Comparison of ENCODE assay signal across 9 cellular contexts in the genomic region with DNA sequence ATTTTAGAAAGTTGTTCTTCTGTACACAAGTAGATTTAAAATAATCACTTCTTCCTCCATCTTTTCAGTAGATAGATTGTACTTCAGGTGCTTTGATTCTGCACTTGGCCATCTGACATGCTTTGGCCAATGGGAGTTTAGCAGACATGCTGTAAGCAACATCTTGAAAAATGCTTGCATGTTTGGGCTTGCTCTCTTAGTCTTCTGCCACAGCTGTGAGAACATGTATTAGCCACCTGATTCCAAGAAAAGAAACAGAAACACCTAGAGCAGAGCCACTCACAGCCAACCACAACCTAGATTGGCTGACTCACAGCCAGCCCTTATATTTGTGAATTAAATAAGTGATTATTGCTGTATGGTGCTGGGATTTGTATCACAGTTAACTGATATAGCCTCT.
A peak's percentile ranks its signal among the peaks of the same experiment; 100 is the strongest.
DNase-seq lines count a peak whose midpoint lies in the region; ATAC-seq and TF ChIP-seq lines count a peak whose summit lies in the region.
"Had no signal": no experiment of that assay in that cellular context is flagged by ENCODE, and none has a peak within 500 bp of the region (broad histone marks: within the 10 kb centered on the region; RNA-seq: fewer than 3 reads in every experiment).

No MANE protein-coding gene starts in this region.

- no peaks in the 10 kb centered on the region for H4K20me1 ChIP-seq in Loucy (ENCODE audit: insufficient read depth, low read length, poor library complexity, severe bottlenecking)

- H3K36me3 ChIP-seq in GM06990 (ENCODE audit: control insufficient read depth, insufficient read depth, low read length) (no peaks in the 10 kb centered on the region), Loucy (ENCODE audit: insufficient read depth, low read length) (no peaks in the 10 kb centered on the region), neuronal stem cell (replicated peaks in 1 of 2; ENCODE audit: control insufficient read depth in 2 of 2, insufficient read depth in 2 of 2, low read length in 2 of 2) (no peaks in the 10 kb centered on the region), gastroesophageal sphincter (no peaks in the 10 kb centered on the region), trophoblast cell (ENCODE audit: control insufficient read depth in 1 of 2, insufficient read depth in 2 of 2, low read length in 2 of 2) (no peaks in the 10 kb centered on the region)

- H4K91ac ChIP-seq in neuronal stem cell (ENCODE audit: low read depth, low read length, poor library complexity) (no peak overlapping the region), trophoblast cell (ENCODE audit: low read depth, low read length) (no peak overlapping the region)

- H3K4me3 ChIP-seq in GM06990 (replicated peaks; ENCODE audit: low read depth, low read length) = no peak overlapping the region
- H3K4me3 ChIP-seq in Loucy (ENCODE audit: low read length, poor library complexity, severe bottlenecking) = no peak overlapping the region
- no peak overlapping the region for H3K4me3 ChIP-seq in neuronal stem cell (ENCODE audit: low read length in 2 of 2)
- H3K4me3 ChIP-seq in gastroesophageal sphincter = no peak overlapping the region
- no peak overlapping the region for H3K4me3 ChIP-seq in trophoblast cell (ENCODE audit: low read depth, low read length)

- TF ChIP-seq CTCF in GM06990 (IDR thresholded peaks at IDR 0.05; ENCODE audit: insufficient read depth, low read length, poor library complexity, severe bottlenecking) = no peak
- no peak for TF ChIP-seq CTCF in Loucy (conservative IDR thresholded peaks at IDR 0.05; ENCODE audit: low read length)
- no peak for TF ChIP-seq CTCF in gastroesophageal sphincter (IDR thresholded peaks at IDR 0.05)

- DNase-seq in GM06990 (ENCODE audit: extremely low read depth, insufficient read length) (peak; percentile 11), GM19240 (ENCODE audit: insufficient read length, low spot score) (peak; percentile 7), neuronal stem cell (ENCODE audit: low spot score) (no peak), trophoblast cell (no peak), NCI-H2081 treated with DMSO at 0.1 percent for 48 hours (lab: John Stamatoyannopoulos, UW) (no peak)
- DNase-seq: activated CD8-positive, alpha-beta memory T cell treated with anti-CD3 and anti-CD28 coated beads, Interleukin-2, amount 50 U/mL, for 48 hours had no signal

- ATAC-seq in HG02852 (IDR thresholded peaks at IDR 0.05; ENCODE audit: unreplicated experiment) (peak; percentile 94), gastroesophageal sphincter (no peak)

- H2BK5ac ChIP-seq in neuronal stem cell (ENCODE audit: low read length) = no peak overlapping the region
- H2BK5ac ChIP-seq in trophoblast cell (ENCODE audit: low read depth, low read length, poor library complexity) = no peak overlapping the region

- H3K27me3 ChIP-seq in GM06990 (replicated peaks; ENCODE audit: control insufficient read depth, insufficient read depth, low read length) (no peaks in the 10 kb centered on the region), Loucy (ENCODE audit: insufficient read depth, low read length, poor library complexity, severe bottlenecking) (no peaks in the 10 kb centered on the region), neuronal stem cell (ENCODE audit: control insufficient read depth in 3 of 3, insufficient read depth in 3 of 3, low read depth in 1 of 3, low read length in 3 of 3) (no peaks in the 10 kb centered on the region), gastroesophageal sphincter (no peaks in the 10 kb centered on the region), trophoblast cell (ENCODE audit: insufficient read depth, low read length) (no peaks in the 10 kb centered on the region)

- no peak overlapping the region for H4K8ac ChIP-seq in neuronal stem cell (ENCODE audit: low read depth, low read length)
- H4K8ac ChIP-seq in trophoblast cell (ENCODE audit: low read depth, low read length) = no peak overlapping the region

- H3K4me2 ChIP-seq in Loucy (ENCODE audit: low read depth, low read length, poor library complexity, severe bottlenecking) (no peak overlapping the region), neuronal stem cell (ENCODE audit: insufficient read depth, low read length, poor library complexity, severe bottlenecking) (no peak overlapping the region), trophoblast cell (ENCODE audit: low read length) (no peak overlapping the region)

- H3K27ac ChIP-seq in neuronal stem cell (replicated peaks; ENCODE audit: low read length) = no peak overlapping the region
- no peak overlapping the region for H3K27ac ChIP-seq in gastroesophageal sphincter
- no peak overlapping the region for H3K27ac ChIP-seq in trophoblast cell (ENCODE audit: low read depth, low read length)

- no peak for TF ChIP-seq EP300 in gastroesophageal sphincter (IDR thresholded peaks at IDR 0.05)

- no peaks in the 10 kb centered on the region for H3K9me2 ChIP-seq in Loucy (replicated peaks; ENCODE audit: low read depth, low read length)

- TF ChIP-seq POLR2A in gastroesophageal sphincter (IDR thresholded peaks at IDR 0.05) = no peak

- H2BK15ac ChIP-seq in neuronal stem cell (ENCODE audit: low read length) = no peak overlapping the region

- no peaks in the 10 kb centered on the region for H3F3A ChIP-seq in Loucy (ENCODE audit: low read depth)

- H2AFZ ChIP-seq in Loucy (ENCODE audit: low read length) (no peak overlapping the region), neuronal stem cell (ENCODE audit: low read length) (no peak overlapping the region), trophoblast cell (ENCODE audit: insufficient read depth, low read length, poor library complexity) (no peak overlapping the region)

- H4K12ac ChIP-seq in trophoblast cell (ENCODE audit: low read depth, low read length) = no peak overlapping the region

- H3K23ac ChIP-seq in neuronal stem cell (ENCODE audit: low read depth, low read length, poor library complexity) (no peak overlapping the region), trophoblast cell (ENCODE audit: low read length) (no peak overlapping the region)

- no peak overlapping the region for H3K18ac ChIP-seq in neuronal stem cell (ENCODE audit: low read length)
- no peak overlapping the region for H3K18ac ChIP-seq in trophoblast cell (ENCODE audit: low read length)

- H2BK120ac ChIP-seq in neuronal stem cell (ENCODE audit: low read depth, low read length) (no peak overlapping the region), trophoblast cell (ENCODE audit: insufficient read depth, low read length, poor library complexity) (no peak overlapping the region)

- H3K79me2 ChIP-seq in Loucy (ENCODE audit: insufficient read depth, low read length) (no peaks in the 10 kb centered on the region), trophoblast cell (ENCODE audit: control insufficient read depth, insufficient read depth, low read length, poor library complexity) (no peaks in the 10 kb centered on the region)

- peak overlapping the region; percentile 20 for H3K9ac ChIP-seq in Loucy (ENCODE audit: low read depth, low read length, poor library complexity, severe bottlenecking)
- no peak overlapping the region for H3K9ac ChIP-seq in neuronal stem cell (ENCODE audit: low read depth, low read length, poor library complexity)
- no peak overlapping the region for H3K9ac ChIP-seq in trophoblast cell (ENCODE audit: low read length)

- no peaks in the 10 kb centered on the region for H3K9me3 ChIP-seq in Loucy (ENCODE audit: insufficient read depth, low read depth, low read length)
- H3K9me3 ChIP-seq in neuronal stem cell (replicated peaks in 1 of 2; ENCODE audit: control insufficient read depth in 2 of 2, insufficient read depth in 1 of 2, low read depth in 1 of 2, low read length in 2 of 2) = no peaks in the 10 kb centered on the region
- no peaks in the 10 kb centered on the region for H3K9me3 ChIP-seq in gastroesophageal sphincter
- H3K9me3 ChIP-seq in trophoblast cell (ENCODE audit: insufficient read depth, low read depth, low read length) = no peaks in the 10 kb centered on the region

- H2AK5ac ChIP-seq in neuronal stem cell (ENCODE audit: low read depth, low read length) (no peak overlapping the region), trophoblast cell (ENCODE audit: low read length) (no peak overlapping the region)

- H3K4ac ChIP-seq in neuronal stem cell (ENCODE audit: low read length) (no peak overlapping the region), trophoblast cell (ENCODE audit: low read depth, low read length) (no peak overlapping the region)

- peaks cover 3% of the 10 kb centered on the region for H3K4me1 ChIP-seq in Loucy (ENCODE audit: insufficient read depth, low read length, poor library complexity, severe bottlenecking)
- H3K4me1 ChIP-seq in neuronal stem cell (ENCODE audit: control insufficient read depth in 2 of 2, insufficient read depth in 1 of 2, low read depth in 1 of 2, low read length in 2 of 2) = no peaks in the 10 kb centered on the region
- H3K4me1 ChIP-seq in gastroesophageal sphincter = no peaks in the 10 kb centered on the region
- H3K4me1 ChIP-seq in trophoblast cell (ENCODE audit: control insufficient read depth in 1 of 2, insufficient read depth in 2 of 2, low read length in 2 of 2) = no peaks in the 10 kb centered on the region

- H3K79me1 ChIP-seq in neuronal stem cell (ENCODE audit: low read depth, low read length) = no peaks in the 10 kb centered on the region
- no peaks in the 10 kb centered on the region for H3K79me1 ChIP-seq in trophoblast cell (ENCODE audit: low read length)

- no peak overlapping the region for H2BK12ac ChIP-seq in neuronal stem cell (ENCODE audit: low read length)
- H2BK12ac ChIP-seq in trophoblast cell (ENCODE audit: low read length) = no peak overlapping the region

- H3K14ac ChIP-seq in neuronal stem cell (ENCODE audit: low read length) (no peak overlapping the region), trophoblast cell (ENCODE audit: low read length) (no peak overlapping the region)

Comparison
In these comparisons a context has a peak if more than half of its experiments do, and no peak if none do; other contexts are left out.
1. DNase-seq: peak in GM06990 (single experiment) and GM19240 (single experiment); none in neuronal stem cell (single experiment), trophoblast cell (0 of 2) and NCI-H2081 treated with DMSO at 0.1 percent for 48 hours (single experiment).